ENCODE assay signal across 8 cellular contexts in the genomic region with DNA sequence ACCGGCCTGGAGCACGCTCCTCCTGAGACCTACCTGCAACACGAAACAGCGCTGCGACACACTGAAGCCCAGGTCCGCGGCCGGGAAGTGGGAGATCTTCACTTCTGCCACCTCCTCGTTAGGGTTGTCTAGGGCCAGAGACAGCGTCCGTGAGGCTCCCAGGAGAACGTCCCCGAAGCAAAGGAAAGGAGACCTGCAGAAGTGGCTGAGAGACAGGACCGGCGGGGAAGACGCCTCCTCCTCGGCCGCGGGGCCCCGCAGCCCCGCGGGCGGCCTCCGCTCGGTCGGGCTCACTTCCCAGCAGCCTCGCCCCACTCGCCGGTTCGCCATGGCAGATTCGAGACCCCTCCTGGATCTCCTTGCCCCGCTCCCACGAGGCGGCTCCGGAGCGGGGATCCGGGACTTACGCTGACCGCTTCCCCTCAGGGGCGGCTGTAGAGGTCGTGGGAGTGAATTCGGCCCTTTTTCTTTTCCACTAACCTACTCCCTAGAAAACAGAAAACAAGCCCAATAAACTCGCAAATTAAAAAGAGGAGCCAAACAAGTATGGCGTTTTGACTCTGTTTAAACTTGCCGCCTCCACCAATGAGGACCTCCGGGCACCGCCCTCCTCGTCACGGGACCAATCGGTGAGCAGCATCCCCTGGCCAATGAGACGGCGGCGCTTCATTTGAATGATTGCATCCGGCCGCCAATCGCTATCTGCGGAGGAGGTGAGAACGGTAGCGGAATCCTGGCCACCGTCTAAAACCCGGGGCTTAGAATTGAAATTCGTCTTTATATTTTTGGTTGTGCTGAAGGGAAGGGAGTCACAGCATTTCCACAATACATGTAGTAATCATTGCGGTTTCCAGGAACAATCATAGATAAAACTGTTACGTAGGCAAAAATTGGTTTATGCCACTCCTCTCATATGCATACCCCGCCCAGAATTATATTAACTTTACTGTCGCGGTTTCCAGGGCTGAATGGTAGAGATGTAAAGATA. TPM values are rescaled to one million over a fixed set of nuclear protein-coding genes. Genes with fewer than 3 reads are reported as not detected.
A peak's percentile ranks its signal among the peaks of the same experiment; 100 is the strongest.
DNase-seq lines count a peak whose midpoint lies in the region; ATAC-seq and TF ChIP-seq lines count a peak whose summit lies in the region.

A gene with protein sequence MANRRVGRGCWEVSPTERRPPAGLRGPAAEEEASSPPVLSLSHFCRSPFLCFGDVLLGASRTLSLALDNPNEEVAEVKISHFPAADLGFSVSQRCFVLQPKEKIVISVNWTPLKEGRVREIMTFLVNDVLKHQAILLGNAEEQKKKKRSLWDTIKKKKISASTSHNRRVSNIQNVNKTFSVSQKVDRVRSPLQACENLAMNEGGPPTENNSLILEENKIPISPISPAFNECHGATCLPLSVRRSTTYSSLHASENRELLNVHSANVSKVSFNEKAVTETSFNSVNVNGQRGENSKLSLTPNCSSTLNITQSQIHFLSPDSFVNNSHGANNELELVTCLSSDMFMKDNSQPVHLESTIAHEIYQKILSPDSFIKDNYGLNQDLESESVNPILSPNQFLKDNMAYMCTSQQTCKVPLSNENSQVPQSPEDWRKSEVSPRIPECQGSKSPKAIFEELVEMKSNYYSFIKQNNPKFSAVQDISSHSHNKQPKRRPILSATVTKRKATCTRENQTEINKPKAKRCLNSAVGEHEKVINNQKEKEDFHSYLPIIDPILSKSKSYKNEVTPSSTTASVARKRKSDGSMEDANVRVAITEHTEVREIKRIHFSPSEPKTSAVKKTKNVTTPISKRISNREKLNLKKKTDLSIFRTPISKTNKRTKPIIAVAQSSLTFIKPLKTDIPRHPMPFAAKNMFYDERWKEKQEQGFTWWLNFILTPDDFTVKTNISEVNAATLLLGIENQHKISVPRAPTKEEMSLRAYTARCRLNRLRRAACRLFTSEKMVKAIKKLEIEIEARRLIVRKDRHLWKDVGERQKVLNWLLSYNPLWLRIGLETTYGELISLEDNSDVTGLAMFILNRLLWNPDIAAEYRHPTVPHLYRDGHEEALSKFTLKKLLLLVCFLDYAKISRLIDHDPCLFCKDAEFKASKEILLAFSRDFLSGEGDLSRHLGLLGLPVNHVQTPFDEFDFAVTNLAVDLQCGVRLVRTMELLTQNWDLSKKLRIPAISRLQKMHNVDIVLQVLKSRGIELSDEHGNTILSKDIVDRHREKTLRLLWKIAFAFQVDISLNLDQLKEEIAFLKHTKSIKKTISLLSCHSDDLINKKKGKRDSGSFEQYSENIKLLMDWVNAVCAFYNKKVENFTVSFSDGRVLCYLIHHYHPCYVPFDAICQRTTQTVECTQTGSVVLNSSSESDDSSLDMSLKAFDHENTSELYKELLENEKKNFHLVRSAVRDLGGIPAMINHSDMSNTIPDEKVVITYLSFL (N-terminal part only) (minus strand): TSS at position 562 of the 988 bp plus-strand sequence. CDS start 232 bp downstream, at position 330.

- no peaks in the 10 kb centered on the region for H4K20me1 ChIP-seq in smooth muscle cell (ENCODE audit: low read depth)

- 1% methylated on average over 66 of the region's 67 CpGs for WGBS in smooth muscle cell (ENCODE audit: low lambda C conversion rate)

- H3F3A ChIP-seq in smooth muscle cell (ENCODE audit: low read depth), result no peaks in the 10 kb centered on the region

- TF ChIP-seq CTCF in WI38 (IDR thresholded peaks at IDR 0.05; ENCODE audit: low read depth, low read length), result no peak
- no peak for TF ChIP-seq CTCF in cardiac fibroblast (IDR thresholded peaks at IDR 0.05; ENCODE audit: low read depth, low read length)
- no peak for TF ChIP-seq CTCF in smooth muscle cell (IDR thresholded peaks at IDR 0.05; ENCODE audit: borderline replicate concordance, insufficient read depth, poor library complexity, severe bottlenecking)

- peaks cover 25% of the 10 kb centered on the region for H3K79me2 ChIP-seq in smooth muscle cell (ENCODE audit: low read depth)

- H3K4me1 ChIP-seq in smooth muscle cell (ENCODE audit: low read depth), result peaks cover 11% of the 10 kb centered on the region

- H3K4me2 ChIP-seq in smooth muscle cell, result peak within 1 kb of the TSS; percentile 94

- ATAC-seq in GM19023 (IDR thresholded peaks at IDR 0.05; ENCODE audit: unreplicated experiment) (peak; percentile 99), HG03196 (IDR thresholded peaks at IDR 0.05; ENCODE audit: unreplicated experiment) (peak; percentile 98)

- DNase-seq in AG08396 (ENCODE audit: low spot score), result peak; percentile 96
- peak; percentile 91 for DNase-seq in NCI-H226
- peak; percentile 96 for DNase-seq in cardiac fibroblast (ENCODE audit: low read depth in 2 of 2)
- DNase-seq in iPS-NIHi7 (ENCODE audit: extremely low spot score), result peak; percentile 94
- DNase-seq in smooth muscle cell (lab: John Stamatoyannopoulos, UW; ENCODE audit: unreplicated experiment), result peak; percentile 59

- peak within 1 kb of the TSS; percentile 81 for H3K4me3 ChIP-seq in WI38 (ENCODE audit: low read depth, low read length)
- peak within 1 kb of the TSS; percentile 84 to 89 for H3K4me3 ChIP-seq in cardiac fibroblast (replicated peaks in 1 of 2; ENCODE audit: low read depth in 2 of 2, low read length in 2 of 2)
- peak within 1 kb of the TSS; percentile 79 for H3K4me3 ChIP-seq in smooth muscle cell

- peak within 1 kb of the TSS; percentile 89 for H2AFZ ChIP-seq in smooth muscle cell (ENCODE audit: low read depth)

- H3K27me3 ChIP-seq in smooth muscle cell (ENCODE audit: low read depth), result no peaks in the 10 kb centered on the region

- H3K36me3 ChIP-seq in smooth muscle cell (ENCODE audit: low read depth), result no peaks in the 10 kb centered on the region

- H3K27ac ChIP-seq in smooth muscle cell (ENCODE audit: low read depth), result peak within 1 kb of the TSS; percentile 2

- H3K9ac ChIP-seq in smooth muscle cell (ENCODE audit: low read depth), result peak within 1 kb of the TSS; percentile 54

- no peaks in the 10 kb centered on the region for H3K9me3 ChIP-seq in smooth muscle cell (replicated peaks; ENCODE audit: low read depth)

RNA-seq across cellular contexts. Expression of the gene that starts here (rescaled TPM):
- 8.8 and 13.0 TPM in 2 replicates for total RNA-seq in smooth muscle cell
- polyA plus RNA-seq in smooth muscle cell, result 1.7 and 3.2 TPM in 2 replicates

Comparison
In these comparisons a context has a peak if more than half of its experiments do, and no peak if none do; other contexts are left out.
1. Peak in every context shown above with its lines: DNase-seq, ATAC-seq, H3K4me3 ChIP-seq and H3K27ac ChIP-seq.